ENCODE assay signal across 26 cellular contexts in the genomic region with DNA sequence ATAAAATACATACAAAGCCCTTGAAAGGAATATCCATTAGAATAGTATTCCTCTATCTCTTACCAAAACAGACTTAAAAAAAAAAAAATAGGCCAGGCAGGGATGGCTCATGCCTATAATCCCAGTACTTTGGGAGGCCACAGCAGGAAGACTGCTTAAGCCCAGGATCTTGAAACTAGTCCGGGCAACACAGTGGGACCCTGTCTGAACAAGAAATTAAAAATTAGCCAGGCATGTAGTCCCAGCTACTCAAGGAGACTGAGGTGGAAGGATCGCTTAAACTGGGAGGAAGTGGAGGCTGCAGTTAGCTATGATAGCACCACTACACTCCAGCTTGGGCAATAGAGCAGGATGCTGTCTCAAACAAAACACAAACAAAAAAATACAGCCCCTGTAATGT. TPM values are rescaled to one million over a fixed set of nuclear protein-coding genes. Genes with fewer than 3 reads are reported as not detected.
DNase-seq lines count a peak whose midpoint lies in the region; ATAC-seq and TF ChIP-seq lines count a peak whose summit lies in the region.
"Had no signal": no experiment of that assay in that cellular context is flagged by ENCODE, and none has a peak within 500 bp of the region (broad histone marks: within the 10 kb centered on the region; RNA-seq: fewer than 3 reads in every experiment).

No MANE protein-coding gene starts in this region.

- no peak for TF ChIP-seq CTCF in right atrium auricular region (IDR thresholded peaks at IDR 0.05)
- TF ChIP-seq CTCF in foreskin keratinocyte (conservative IDR thresholded peaks at IDR 0.05), result no peak
- TF ChIP-seq CTCF in nephron progenitor cell (IDR thresholded peaks at IDR 0.05), result no peak
- TF ChIP-seq CTCF in prostate gland (IDR thresholded peaks at IDR 0.05), result no peak
- TF ChIP-seq CTCF in GM23338 (conservative IDR thresholded peaks at IDR 0.05; ENCODE audit: low read depth in 2 of 2), result no peak

- CTCF ChIA-PET in activated naive CD4-positive, alpha-beta T cell treated with anti-CD3 and anti-CD28 coated beads for 36 hours (lab: Charles Lee), result interaction anchor here (0.7 kb wide), 1 partner anchor 1528 kb away, joined by 4 read pairs; no protein-coding TSS in a partner anchor

- ATAC-seq in foreskin keratinocyte (peak; percentile 13), GM23338 (no peak)
- ATAC-seq: activated naive CD8-positive, alpha-beta T cell treated with anti-CD3 and anti-CD28 coated beads, Interleukin-2, amount 50 U/mL, for 24 hours; left colon; stimulated activated naive B cell treated with anti-CD40 and anti-IgM and Interleukin-4, amounts not matched to agents 10 μg/mL and 1 μg/mL and 100 μg/mL, for 72 hours had no signal

- H3K79me2 ChIP-seq in GM23338 (replicated peaks; ENCODE audit: insufficient read depth), result peaks cover 100% of the 10 kb centered on the region

- H3K9me3 Mint-ChIP-seq in nephron progenitor cell (no peaks in the 10 kb centered on the region), GM23338 (no peaks in the 10 kb centered on the region)
- no peaks in the 10 kb centered on the region for H3K9me3 Mint-ChIP-seq in activated naive CD4-positive, alpha-beta T cell treated with anti-CD3 and anti-CD28 coated beads for 36 hours
- H3K9me3 Mint-ChIP-seq: activated naive CD8-positive, alpha-beta T cell treated with anti-CD3 and anti-CD28 coated beads, Interleukin-2, amount 50 U/mL, for 24 hours; brain; endodermal cell; stimulated activated naive B cell treated with anti-CD40 and anti-IgM and Interleukin-4, amounts not matched to agents 10 μg/mL and 1 μg/mL and 100 μg/mL, for 72 hours had no signal

- H3K27me3 Mint-ChIP-seq in nephron progenitor cell (ENCODE audit: low read depth, poor library complexity), result peaks cover 2% of the 10 kb centered on the region
- peaks cover 14% of the 10 kb centered on the region for H3K27me3 Mint-ChIP-seq in activated naive CD4-positive, alpha-beta T cell treated with anti-CD3 and anti-CD28 coated beads for 36 hours (ENCODE audit: low read depth)
- no peaks in the 10 kb centered on the region for H3K27me3 Mint-ChIP-seq in GM23338 (ENCODE audit: insufficient read depth, low read depth, poor library complexity)
- H3K27me3 Mint-ChIP-seq: activated naive CD8-positive, alpha-beta T cell treated with anti-CD3 and anti-CD28 coated beads, Interleukin-2, amount 50 U/mL, for 24 hours; stimulated activated naive B cell treated with anti-CD40 and anti-IgM and Interleukin-4, amounts not matched to agents 10 μg/mL and 1 μg/mL and 100 μg/mL, for 72 hours had no signal

- TF ChIP-seq POLR2A in prostate gland (IDR thresholded peaks at IDR 0.05), result no peak

- H3K4me1 ChIP-seq in right atrium auricular region (peaks cover 0 to 86% of the 10 kb centered on the region in 2 donors), foreskin keratinocyte (peaks cover 51% of the 10 kb centered on the region), prostate gland (replicated peaks) (no peaks in the 10 kb centered on the region), GM23338 (ENCODE audit: insufficient read depth) (peaks cover 28% of the 10 kb centered on the region)

- no peaks in the 10 kb centered on the region for H3K9me2 ChIP-seq in GM23338 (ENCODE audit: insufficient read depth)
- H3K9me2 ChIP-seq: SK-N-SH had no signal

- H3K36me3 ChIP-seq in right atrium auricular region (no peaks in the 10 kb centered on the region), prostate gland (no peaks in the 10 kb centered on the region), GM23338 (ENCODE audit: insufficient read depth) (no peaks in the 10 kb centered on the region)
- H3K36me3 ChIP-seq: tibial nerve had no signal

- no peak overlapping the region for H2AFZ ChIP-seq in GM23338

- DNase-seq in right atrium auricular region (ENCODE audit: low spot score), result no peak
- DNase-seq in cardiac septum (ENCODE audit: low spot score), result no peak
- DNase-seq in foreskin keratinocyte, result peak; percentile 60 to 69
- no peak for DNase-seq in nephron progenitor cell
- no peak for DNase-seq in activated naive CD4-positive, alpha-beta T cell treated with anti-CD3 and anti-CD28 coated beads for 36 hours
- DNase-seq in inferior parietal cortex (ENCODE audit: extremely low spot score), result no peak
- DNase-seq in prostate gland (ENCODE audit: low spot score), result no peak
- DNase-seq in GM23338 (ENCODE audit: low spot score), result no peak
- DNase-seq: activated naive CD8-positive, alpha-beta T cell treated with anti-CD3 and anti-CD28 coated beads, Interleukin-2, amount 50 U/mL, for 24 hours; COR-L47; cortex of kidney; endodermal cell; glutamatergic neuron; KBM-7; left colon; NCI-H1694; NCI-H2171 treated with DMSO at 0.1 percent for 48 hours; NCI-H526; SK-N-SH; small intestine; stimulated activated naive B cell treated with anti-CD40 and anti-IgM and Interleukin-4, amounts not matched to agents 10 μg/mL and 1 μg/mL and 100 μg/mL, for 72 hours; T-helper 2 cell; WERI-Rb-1 had no signal

- H3K4me3 Mint-ChIP-seq in nephron progenitor cell (no peak overlapping the region), GM23338 (no peak overlapping the region)
- H3K4me3 Mint-ChIP-seq in activated naive CD4-positive, alpha-beta T cell treated with anti-CD3 and anti-CD28 coated beads for 36 hours, result no peak overlapping the region
- H3K4me3 Mint-ChIP-seq: activated naive CD8-positive, alpha-beta T cell treated with anti-CD3 and anti-CD28 coated beads, Interleukin-2, amount 50 U/mL, for 24 hours; brain; endodermal cell; stimulated activated naive B cell treated with anti-CD40 and anti-IgM and Interleukin-4, amounts not matched to agents 10 μg/mL and 1 μg/mL and 100 μg/mL, for 72 hours had no signal

- H3K4me1 Mint-ChIP-seq in nephron progenitor cell, result peaks cover 45% of the 10 kb centered on the region
- H3K4me1 Mint-ChIP-seq in activated naive CD4-positive, alpha-beta T cell treated with anti-CD3 and anti-CD28 coated beads for 36 hours (ENCODE audit: low read depth), result no peaks in the 10 kb centered on the region
- H3K4me1 Mint-ChIP-seq in GM23338, result peaks cover 36% of the 10 kb centered on the region
- H3K4me1 Mint-ChIP-seq: brain had no signal

- H3K27ac Mint-ChIP-seq in nephron progenitor cell (peak overlapping the region; percentile 6), GM23338 (no peak overlapping the region)
- no peak overlapping the region for H3K27ac Mint-ChIP-seq in activated naive CD4-positive, alpha-beta T cell treated with anti-CD3 and anti-CD28 coated beads for 36 hours
- H3K27ac Mint-ChIP-seq: activated naive CD8-positive, alpha-beta T cell treated with anti-CD3 and anti-CD28 coated beads, Interleukin-2, amount 50 U/mL, for 24 hours; stimulated activated naive B cell treated with anti-CD40 and anti-IgM and Interleukin-4, amounts not matched to agents 10 μg/mL and 1 μg/mL and 100 μg/mL, for 72 hours had no signal

- H3K27ac ChIP-seq in right atrium auricular region (peak overlapping the region; percentile 32 to 87), foreskin keratinocyte (no peak overlapping the region), prostate gland (no peak overlapping the region), GM23338 (ENCODE audit: low read depth) (no peak overlapping the region)
- H3K27ac ChIP-seq: WERI-Rb-1 had no signal

- H3K36me3 Mint-ChIP-seq in nephron progenitor cell (ENCODE audit: low read depth) (no peaks in the 10 kb centered on the region), GM23338 (ENCODE audit: low read depth) (no peaks in the 10 kb centered on the region)
- H3K36me3 Mint-ChIP-seq in activated naive CD4-positive, alpha-beta T cell treated with anti-CD3 and anti-CD28 coated beads for 36 hours (ENCODE audit: low read depth), result no peaks in the 10 kb centered on the region
- H3K36me3 Mint-ChIP-seq: brain; stimulated activated naive B cell treated with anti-CD40 and anti-IgM and Interleukin-4, amounts not matched to agents 10 μg/mL and 1 μg/mL and 100 μg/mL, for 72 hours had no signal

- peaks cover 52% of the 10 kb centered on the region for H4K20me1 ChIP-seq in GM23338 (replicated peaks; ENCODE audit: insufficient read depth)

- H3K4me3 ChIP-seq in right atrium auricular region (no peak overlapping the region), prostate gland (no peak overlapping the region), GM23338 (no peak overlapping the region)
- H3K4me3 ChIP-seq: mucosa of descending colon, tibial nerve had no signal

- 90% methylated on average over 2 of the region's 2 CpGs for WGBS in prostate gland

- intact Hi-C loops in cardiac septum (cut with DNase I) (no loop called here), prostate gland (cut with DNase I) (no loop called here)
- intact Hi-C loops in activated naive CD4-positive, alpha-beta T cell treated with anti-CD3 and anti-CD28 coated beads for 36 hours (cut with micrococcal nuclease), result no loop called here

- H3K4me2 ChIP-seq in GM23338, result no peak overlapping the region
- H3K4me2 ChIP-seq: SK-N-SH had no signal

- H3F3A ChIP-seq in GM23338 (replicated peaks; ENCODE audit: low read depth), result 0 out of 2 replicates have a peak, but pooled peaks cover 5% of the 10 kb centered on the region

- H3K9me3 ChIP-seq in right atrium auricular region (no peaks in the 10 kb centered on the region), prostate gland (no peaks in the 10 kb centered on the region)
- H3K9me3 ChIP-seq: mucosa of descending colon, SK-N-SH, tibial nerve had no signal

- H3K27me3 ChIP-seq in right atrium auricular region (no peaks in the 10 kb centered on the region), foreskin keratinocyte (no peaks in the 10 kb centered on the region), prostate gland (replicated peaks; ENCODE audit: insufficient read depth) (no peaks in the 10 kb centered on the region), GM23338 (ENCODE audit: insufficient read depth) (no peaks in the 10 kb centered on the region)
- H3K27me3 ChIP-seq: tibial nerve had no signal

RNA-seq across cellular contexts. Expression of a gene that starts 9.6 kb away (rescaled TPM):
- 100 to 1,000 TPM; 126 to 130 TPM for total RNA-seq in right atrium auricular region
- 334 TPM for total RNA-seq in cardiac septum
- 256 and 304 TPM in 2 replicates for total RNA-seq in foreskin keratinocyte
- polyA plus RNA-seq in foreskin keratinocyte, result 366 and 431 TPM in 2 replicates
- under 1 TPM; 0.27 to 0.33 TPM for total RNA-seq in activated naive CD4-positive, alpha-beta T cell treated with anti-CD3 and anti-CD28 coated beads for 36 hours
- 10 to 100 TPM; 63.2 to 82.0 TPM for total RNA-seq in prostate gland
- total RNA-seq in GM23338 (2014; rRNA removed; shearing (Covaris generic)), result 110 and 111 TPM in 2 replicates
- polyA plus RNA-seq in GM23338 (2016; fragmentation: Nextera tagmentation; extraction: Ambion mirVana), result 227 and 233 TPM in 2 replicates

Comparison
In these comparisons a context has a peak if more than half of its experiments do, and no peak if none do; other contexts are left out.
1. DNase-seq: peak in foreskin keratinocyte (2 of 2); none in right atrium auricular region (single experiment), cardiac septum (single experiment), nephron progenitor cell (single experiment), activated naive CD4-positive, alpha-beta T cell treated with anti-CD3 and anti-CD28 coated beads for 36 hours (single experiment), inferior parietal cortex (single experiment), prostate gland (single experiment) and GM23338 (single experiment).
2. H3K27ac ChIP-seq: peak in right atrium auricular region (2 of 2); none in foreskin keratinocyte (single experiment), prostate gland (0 of 2) and GM23338 (single experiment).
3. RNA of a gene that starts 9.6 kb away (total RNA-seq): 334 TPM in cardiac septum (single experiment), 256 to 304 TPM in foreskin keratinocyte, 126 to 130 TPM in right atrium auricular region, 110 to 111 TPM in GM23338 and 63.2 to 82.0 TPM in prostate gland; 0.27 to 0.33 TPM in activated naive CD4-positive, alpha-beta T cell treated with anti-CD3 and anti-CD28 coated beads for 36 hours; every median in the first group is over 10 times any median in the second.